Comparison of ENCODE assay signal across 8 cellular contexts in genomic region chr12:57740656-57741412, GRCh38.
A peak's percentile ranks its signal among the peaks of the same experiment; 100 is the strongest.
DNase-seq lines count a peak whose midpoint lies in the region; ATAC-seq lines count a peak whose summit lies in the region.

No MANE protein-coding gene starts in this region.

- ATAC-seq in GM18909 (IDR thresholded peaks at IDR 0.05; ENCODE audit: poor library complexity, unreplicated experiment), result peak; percentile 56
- peak; percentile 55 for ATAC-seq in HG02973 (IDR thresholded peaks at IDR 0.05; ENCODE audit: unreplicated experiment)
- peak; percentile 70 for ATAC-seq in central memory CD8-positive, alpha-beta T cell (replicated peaks; ENCODE audit: extremely low read depth, poor library complexity, severe bottlenecking)
- ATAC-seq in HG03095 (IDR thresholded peaks at IDR 0.05; ENCODE audit: unreplicated experiment), result no peak

- DNase-seq in T-helper 2 cell (peak; percentile 36 to 94 (median 78)), D341Med (ENCODE audit: low spot score) (no peak), HK-2 (ENCODE audit: unreplicated experiment) (no peak)
- DNase-seq in central memory CD8-positive, alpha-beta T cell (ENCODE audit: low spot score in 2 of 2), result peak; percentile 60 to 81
- peak in 2 of 3 experiments; percentile 54 to 63 for DNase-seq in stimulated activated CD4-positive, alpha-beta T cell treated with anti-CD3 and anti-CD28 coated beads, TNF-alpha, amount 100 ng/mL, for 4 hours (ENCODE audit: low read depth in 3 of 3)

- H3K27me3 Mint-ChIP-seq in central memory CD8-positive, alpha-beta T cell, result no peaks in the 10 kb centered on the region

- peaks cover 33% of the 10 kb centered on the region for H3K36me3 Mint-ChIP-seq in central memory CD8-positive, alpha-beta T cell (ENCODE audit: insufficient read depth)

- H3K9me3 Mint-ChIP-seq in central memory CD8-positive, alpha-beta T cell, result no peaks in the 10 kb centered on the region

- peak overlapping the region; percentile 83 for H3K4me3 Mint-ChIP-seq in central memory CD8-positive, alpha-beta T cell

- H3K4me1 Mint-ChIP-seq in central memory CD8-positive, alpha-beta T cell, result peaks cover 60% of the 10 kb centered on the region

- H3K27ac Mint-ChIP-seq in central memory CD8-positive, alpha-beta T cell (ENCODE audit: low read depth), result peak overlapping the region; percentile 88

Comparison
In these comparisons a context has a peak if more than half of its experiments do, and no peak if none do; other contexts are left out.
1. DNase-seq: peak in T-helper 2 cell (5 of 5), central memory CD8-positive, alpha-beta T cell (2 of 2) and stimulated activated CD4-positive, alpha-beta T cell treated with anti-CD3 and anti-CD28 coated beads, TNF-alpha, amount 100 ng/mL, for 4 hours (2 of 3); none in D341Med (single experiment) and HK-2 (single experiment).